ENCODE assay signal across 10 cellular contexts in genomic region chr4:55125763-55126541, GRCh38. TPM values are rescaled to one million over a fixed set of nuclear protein-coding genes. Genes with fewer than 3 reads are reported as not detected.
DNase-seq lines count a peak whose midpoint lies in the region; TF ChIP-seq lines count a peak whose summit lies in the region.
"Had no signal": no experiment of that assay in that cellular context is flagged by ENCODE, and none has a peak within 500 bp of the region (broad histone marks: within the 10 kb centered on the region; RNA-seq: fewer than 3 reads in every experiment).

No MANE protein-coding gene starts in this region.

- peak overlapping the region; percentile 9 for H3K9ac ChIP-seq in iPS-18a (ENCODE audit: low read length)

- H3K4me1 ChIP-seq in iPS-18a (ENCODE audit: control insufficient read depth, low read depth, low read length), result peaks cover 8% of the 10 kb centered on the region
- H3K4me1 ChIP-seq in suprapubic skin, result peaks cover 19% of the 10 kb centered on the region

- no peak for TF ChIP-seq CTCF in suprapubic skin (IDR thresholded peaks at IDR 0.05)

- H3K36me3 ChIP-seq in iPS-18a (ENCODE audit: control insufficient read depth, low read depth, low read length) (no peaks in the 10 kb centered on the region), suprapubic skin (no peaks in the 10 kb centered on the region)

- H3K27me3 ChIP-seq in iPS-18a (ENCODE audit: control insufficient read depth, insufficient read depth, low read length), result peaks cover 28% of the 10 kb centered on the region
- peaks cover 33% of the 10 kb centered on the region for H3K27me3 ChIP-seq in suprapubic skin

- 2% methylated on average over 23 of the region's 32 CpGs for WGBS in suprapubic skin

- no peak for TF ChIP-seq EP300 in suprapubic skin (IDR thresholded peaks at IDR 0.05)

- peak overlapping the region; percentile 92 for H3K4me3 ChIP-seq in iPS-18a (ENCODE audit: low read length)
- H3K4me3 ChIP-seq in suprapubic skin, result peak overlapping the region; percentile 56

- no peaks in the 10 kb centered on the region for H3K9me3 ChIP-seq in iPS-18a (ENCODE audit: control insufficient read depth, low read depth, low read length)
- H3K9me3 ChIP-seq in suprapubic skin, result no peaks in the 10 kb centered on the region

- H3K27ac ChIP-seq in iPS-18a (ENCODE audit: low read length), result no peak overlapping the region
- H3K27ac ChIP-seq in suprapubic skin, result no peak overlapping the region
- H3K27ac ChIP-seq: 22Rv1 had no signal

- no peak for TF ChIP-seq POLR2A in suprapubic skin (IDR thresholded peaks at IDR 0.05)

- DNase-seq in DMS 273 (lab: John Stamatoyannopoulos, UW; ENCODE audit: unreplicated experiment) (peak; percentile 17), DMS 273 treated with DMSO at 0.1 percent for 48 hours (lab: John Stamatoyannopoulos, UW) (no peak), astrocyte of the hippocampus (ENCODE audit: low read depth, low spot score) (peak; percentile 62), suprapubic skin (ENCODE audit: low spot score in 2 of 2) (no peak), NCI-H774 (lab: John Stamatoyannopoulos, UW) (no peak), NCI-H226 (no peak), NAMALWA (ENCODE audit: low spot score) (no peak)
- DNase-seq: activated CD4-positive, alpha-beta T cell treated with anti-CD3 and anti-CD28 coated beads, Interleukin-2, amount 50 U/mL, for 4 hours had no signal

RNA-seq across cellular contexts. Expression of gene KDR, which starts 0.6 kb away (rescaled TPM):
- total RNA-seq in suprapubic skin, result 10 to 100 TPM in 1 of 4 donors, 1 to 10 TPM in 3; 5.4 to 12.4 (median 8.3) TPM

Comparison
In these comparisons a context has a peak if more than half of its experiments do, and no peak if none do; other contexts are left out.
1. DNase-seq: peak in DMS 273 (single experiment) and astrocyte of the hippocampus (single experiment); none in DMS 273 treated with DMSO at 0.1 percent for 48 hours (single experiment), suprapubic skin (0 of 2), NCI-H774 (single experiment), NCI-H226 (single experiment) and NAMALWA (single experiment).